ENCODE assay signal across 11 cellular contexts in the genomic region with DNA sequence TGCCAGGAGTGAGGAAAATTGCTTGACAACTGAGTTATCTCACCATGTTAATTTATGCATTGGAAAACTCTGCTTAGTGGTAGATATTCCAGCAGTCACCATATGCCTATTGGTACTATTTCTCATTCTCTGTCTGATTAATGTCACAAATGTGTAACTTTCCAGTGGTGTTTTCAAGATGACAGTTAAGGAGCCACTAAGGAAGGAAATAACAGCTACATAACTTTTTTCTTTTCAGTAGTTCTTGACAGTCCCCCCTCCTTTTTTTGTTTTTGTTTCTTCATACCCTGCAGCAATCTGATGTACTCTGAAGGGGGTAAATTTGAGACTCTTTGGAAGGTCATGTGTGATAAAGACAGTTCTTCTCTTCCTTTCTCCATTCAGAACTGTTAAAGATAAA. TPM values are rescaled to one million over a fixed set of nuclear protein-coding genes. Genes with fewer than 3 reads are reported as not detected.
A peak's percentile ranks its signal among the peaks of the same experiment; 100 is the strongest.
DNase-seq lines count a peak whose midpoint lies in the region; ATAC-seq, FAIRE-seq and TF ChIP-seq lines count a peak whose summit lies in the region.
"Had no signal": no experiment of that assay in that cellular context is flagged by ENCODE, and none has a peak within 500 bp of the region (broad histone marks: within the 10 kb centered on the region; RNA-seq: fewer than 3 reads in every experiment).

No MANE protein-coding gene starts in this region.

- peaks cover 80% of the 10 kb centered on the region for H3K4me1 ChIP-seq in CD4-positive, CD25-positive, alpha-beta regulatory T cell (ENCODE audit: control insufficient read depth, insufficient read depth, low read length, poor library complexity, severe bottlenecking)

- peak; percentile 20 for FAIRE-seq in H54 (lab: Jason Lieb, UNC)
- FAIRE-seq: RCC 7860 had no signal

- H3K27me3 Mint-ChIP-seq in CD4-positive, CD25-positive, alpha-beta regulatory T cell, result no peaks in the 10 kb centered on the region
- H3K27me3 Mint-ChIP-seq in activated T-helper 17 cell treated with anti-CD3 and anti-CD28 coated beads, Interleukin-2, amount 50 U/mL, for 72 hours, result no peaks in the 10 kb centered on the region
- H3K27me3 Mint-ChIP-seq in natural killer cell treated with Interleukin-12 subunit alpha and Interleukin-12 subunit beta and Interleukin-15 and Interleukin-18, amount 100 ng/mL, for 72 hours, result no peaks in the 10 kb centered on the region
- H3K27me3 Mint-ChIP-seq: dendritic cell treated with granulocyte-macrophage colony-stimulating factor and Interleukin-4, amounts not matched to agents 40 ng/mL and 50 ng/mL, for 4 days had no signal

- peaks cover 19% of the 10 kb centered on the region for H3K36me3 ChIP-seq in CD4-positive, CD25-positive, alpha-beta regulatory T cell (ENCODE audit: control insufficient read depth, insufficient read depth, low read length)

- ATAC-seq in CD4-positive, CD25-positive, alpha-beta regulatory T cell (ENCODE audit: low read depth in 2 of 2), result no peak
- peak; percentile 63 for ATAC-seq in activated T-helper 17 cell treated with anti-CD3 and anti-CD28 coated beads, Interleukin-2, amount 50 U/mL, for 72 hours (replicated peaks)
- peak; percentile 63 to 76 for ATAC-seq in natural killer cell treated with Interleukin-12 subunit alpha and Interleukin-12 subunit beta and Interleukin-15 and Interleukin-18, amount 100 ng/mL, for 72 hours

- peak overlapping the region; percentile 76 to 84 (median 82) for H3K4me3 Mint-ChIP-seq in CD4-positive, CD25-positive, alpha-beta regulatory T cell
- peak overlapping the region; percentile 84 for H3K4me3 Mint-ChIP-seq in activated T-helper 17 cell treated with anti-CD3 and anti-CD28 coated beads, Interleukin-2, amount 50 U/mL, for 72 hours
- peak overlapping the region; percentile 74 for H3K4me3 Mint-ChIP-seq in natural killer cell treated with Interleukin-12 subunit alpha and Interleukin-12 subunit beta and Interleukin-15 and Interleukin-18, amount 100 ng/mL, for 72 hours
- H3K4me3 Mint-ChIP-seq: dendritic cell treated with granulocyte-macrophage colony-stimulating factor and Interleukin-4, amounts not matched to agents 40 ng/mL and 50 ng/mL, for 4 days had no signal

- peaks cover 0 to 4% (median 0%) of the 10 kb centered on the region in 7 donors for H3K9me3 Mint-ChIP-seq in CD4-positive, CD25-positive, alpha-beta regulatory T cell
- H3K9me3 Mint-ChIP-seq in activated T-helper 17 cell treated with anti-CD3 and anti-CD28 coated beads, Interleukin-2, amount 50 U/mL, for 72 hours, result peaks cover under 1% of the 10 kb centered on the region
- peaks cover 4% of the 10 kb centered on the region for H3K9me3 Mint-ChIP-seq in natural killer cell treated with Interleukin-12 subunit alpha and Interleukin-12 subunit beta and Interleukin-15 and Interleukin-18, amount 100 ng/mL, for 72 hours
- H3K9me3 Mint-ChIP-seq: dendritic cell treated with granulocyte-macrophage colony-stimulating factor and Interleukin-4, amounts not matched to agents 40 ng/mL and 50 ng/mL, for 4 days had no signal

- H3K36me3 Mint-ChIP-seq in CD4-positive, CD25-positive, alpha-beta regulatory T cell, result peaks cover 16% of the 10 kb centered on the region
- peaks cover 29% of the 10 kb centered on the region for H3K36me3 Mint-ChIP-seq in activated T-helper 17 cell treated with anti-CD3 and anti-CD28 coated beads, Interleukin-2, amount 50 U/mL, for 72 hours (ENCODE audit: low read depth)
- peaks cover 21% of the 10 kb centered on the region for H3K36me3 Mint-ChIP-seq in natural killer cell treated with Interleukin-12 subunit alpha and Interleukin-12 subunit beta and Interleukin-15 and Interleukin-18, amount 100 ng/mL, for 72 hours

- peak overlapping the region; percentile 94 for H3K27ac ChIP-seq in CD4-positive, CD25-positive, alpha-beta regulatory T cell (ENCODE audit: insufficient read depth, low read length, poor library complexity, severe bottlenecking)

- H3K27me3 ChIP-seq in CD4-positive, CD25-positive, alpha-beta regulatory T cell (ENCODE audit: control insufficient read depth, insufficient read depth, low read length), result no peaks in the 10 kb centered on the region

- peak in 2 of 3 donors; percentile 25 to 42 for DNase-seq in CD4-positive, CD25-positive, alpha-beta regulatory T cell
- DNase-seq in H54 (ENCODE audit: insufficient read length, low spot score) (no peak), NCI-H2029 treated with DMSO at 0.1 percent for 48 hours (lab: John Stamatoyannopoulos, UW) (no peak), amniotic stem cell (lab: John Stamatoyannopoulos, UW) (no peak), NCI-H1092 treated with DMSO at 0.1 percent for 48 hours (lab: John Stamatoyannopoulos, UW) (no peak)
- DNase-seq in natural killer cell treated with Interleukin-12 subunit alpha and Interleukin-12 subunit beta and Interleukin-15 and Interleukin-18, amount 100 ng/mL, for 72 hours (ENCODE audit: low spot score), result no peak
- DNase-seq: C1 segment of cervical spinal cord, glutamatergic neuron had no signal

- peaks cover 20 to 65% (median 47%) of the 10 kb centered on the region in 4 donors for H3K4me1 Mint-ChIP-seq in CD4-positive, CD25-positive, alpha-beta regulatory T cell
- H3K4me1 Mint-ChIP-seq in activated T-helper 17 cell treated with anti-CD3 and anti-CD28 coated beads, Interleukin-2, amount 50 U/mL, for 72 hours, result peaks cover 45% of the 10 kb centered on the region
- H3K4me1 Mint-ChIP-seq in natural killer cell treated with Interleukin-12 subunit alpha and Interleukin-12 subunit beta and Interleukin-15 and Interleukin-18, amount 100 ng/mL, for 72 hours (ENCODE audit: low read depth in 2 of 2), result peaks cover 54% of the 10 kb centered on the region in 2 donors

- H3K4me3 ChIP-seq in CD4-positive, CD25-positive, alpha-beta regulatory T cell (ENCODE audit: low read depth, low read length), result peak overlapping the region; percentile 82

- peak overlapping the region; percentile 94 to 98 (median 97) for H3K27ac Mint-ChIP-seq in CD4-positive, CD25-positive, alpha-beta regulatory T cell
- peak overlapping the region; percentile 98 for H3K27ac Mint-ChIP-seq in activated T-helper 17 cell treated with anti-CD3 and anti-CD28 coated beads, Interleukin-2, amount 50 U/mL, for 72 hours
- peak overlapping the region in 1 of 2 donors; percentile 87 for H3K27ac Mint-ChIP-seq in natural killer cell treated with Interleukin-12 subunit alpha and Interleukin-12 subunit beta and Interleukin-15 and Interleukin-18, amount 100 ng/mL, for 72 hours

- TF ChIP-seq POLR2A in H54 (IDR thresholded peaks at IDR 0.05; ENCODE audit: low read depth, low read length), result no peak

- no peaks in the 10 kb centered on the region for H3K9me3 ChIP-seq in CD4-positive, CD25-positive, alpha-beta regulatory T cell (ENCODE audit: control insufficient read depth in 2 of 2, low read length in 2 of 2)

RNA-seq across cellular contexts. Expression of a gene that starts 13.1 kb away (rescaled TPM):
- 93.5 TPM for total RNA-seq in CD4-positive, CD25-positive, alpha-beta regulatory T cell
- 10 to 100 TPM; 46.5 to 72.5 (median 56.6) TPM for polyA plus RNA-seq in CD4-positive, CD25-positive, alpha-beta regulatory T cell
- total RNA-seq in activated T-helper 17 cell treated with anti-CD3 and anti-CD28 coated beads, Interleukin-2, amount 50 U/mL, for 72 hours, result 10 to 100 TPM; 36.6 to 41.1 TPM
- total RNA-seq in natural killer cell treated with Interleukin-12 subunit alpha and Interleukin-12 subunit beta and Interleukin-15 and Interleukin-18, amount 100 ng/mL, for 72 hours, result 10 to 100 TPM; 65.9 to 85.7 TPM

Comparison
In these comparisons a context has a peak if more than half of its experiments do, and no peak if none do; other contexts are left out.
1. ATAC-seq: peak in activated T-helper 17 cell treated with anti-CD3 and anti-CD28 coated beads, Interleukin-2, amount 50 U/mL, for 72 hours (single experiment) and natural killer cell treated with Interleukin-12 subunit alpha and Interleukin-12 subunit beta and Interleukin-15 and Interleukin-18, amount 100 ng/mL, for 72 hours (2 of 2); none in CD4-positive, CD25-positive, alpha-beta regulatory T cell (0 of 2).
2. DNase-seq: peak in CD4-positive, CD25-positive, alpha-beta regulatory T cell (2 of 3); none in H54 (single experiment), natural killer cell treated with Interleukin-12 subunit alpha and Interleukin-12 subunit beta and Interleukin-15 and Interleukin-18, amount 100 ng/mL, for 72 hours (single experiment), NCI-H2029 treated with DMSO at 0.1 percent for 48 hours (single experiment), amniotic stem cell (single experiment) and NCI-H1092 treated with DMSO at 0.1 percent for 48 hours (single experiment).
3. Peak in every context shown above with its lines, with median percentiles within 50 percentile points of each other: H3K4me3 Mint-ChIP-seq.